In the genomic region with DNA sequence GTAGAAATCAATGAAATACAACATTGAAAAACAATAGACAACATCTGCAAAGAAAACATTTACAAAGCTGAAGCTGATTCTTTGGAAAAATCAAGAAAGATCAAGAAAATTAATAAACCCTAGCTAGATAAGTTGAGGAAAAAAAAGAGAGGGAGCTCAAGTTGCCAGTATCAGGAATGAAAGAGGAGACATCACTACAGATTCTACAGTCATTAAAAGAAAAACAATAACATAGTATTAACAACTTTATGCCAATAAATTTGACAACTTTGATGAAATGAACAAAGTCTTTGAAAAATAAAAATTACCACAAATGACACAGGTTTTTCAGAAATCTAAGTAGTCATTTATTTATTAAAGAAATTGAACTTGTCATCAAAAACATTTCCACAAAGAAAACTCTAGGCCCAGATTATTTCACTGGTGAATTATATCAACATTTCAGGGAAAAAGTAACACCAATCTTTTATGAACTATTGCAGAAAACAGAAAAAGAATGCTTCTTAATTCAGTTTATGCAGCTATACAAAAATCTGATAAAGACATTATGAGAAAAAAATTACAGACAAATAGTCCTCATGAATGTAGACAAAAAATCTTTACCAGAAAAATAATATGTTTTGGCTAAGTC, we compare ENCODE assay signal across 23 cellular contexts. TPM values are rescaled to one million over a fixed set of nuclear protein-coding genes. Genes with fewer than 3 reads are reported as not detected.
"Had no signal": no experiment of that assay in that cellular context is flagged by ENCODE, and none has a peak within 500 bp of the region (broad histone marks: within the 10 kb centered on the region; RNA-seq: fewer than 3 reads in every experiment).

No MANE protein-coding gene starts in this region.

- H3K4me3 ChIP-seq: MG63 had no signal

- DNase-seq: IMR-90, Karpas-422, KG1, MG63, NCI-H1092, NCI-H1105 treated with DMSO at 0.1 percent for 48 hours, NCI-H1417 treated with DMSO at 0.1 percent for 48 hours, NCI-H146, NCI-H1694 treated with DMSO at 0.1 percent for 48 hours, NCI-H1930, NCI-H2081, NCI-H2171, NCI-H226, NCI-H446, NCI-H510A, NCI-H524 treated with DMSO at 0.1 percent for 48 hours, NCI-H69, NCI-H774, Right ventricle myocardium superior, RPMI8226, SK-N-SH had no signal

- FAIRE-seq: RCC 7860 had no signal

- H3K9ac ChIP-seq: SK-N-SH had no signal

- H3K36me3 ChIP-seq: MG63 had no signal

RNA-seq across cellular contexts. Expression of a gene that starts 39.2 kb away (rescaled TPM):
- total RNA-seq: IMR-90, SK-MEL-5 had no signal
- polyA plus RNA-seq: IMR-90 had no signal

RNA-seq across cellular contexts. Expression of a gene that starts 41.5 kb away (rescaled TPM):
- total RNA-seq: IMR-90, SK-MEL-5 had no signal
